In the genomic region with DNA sequence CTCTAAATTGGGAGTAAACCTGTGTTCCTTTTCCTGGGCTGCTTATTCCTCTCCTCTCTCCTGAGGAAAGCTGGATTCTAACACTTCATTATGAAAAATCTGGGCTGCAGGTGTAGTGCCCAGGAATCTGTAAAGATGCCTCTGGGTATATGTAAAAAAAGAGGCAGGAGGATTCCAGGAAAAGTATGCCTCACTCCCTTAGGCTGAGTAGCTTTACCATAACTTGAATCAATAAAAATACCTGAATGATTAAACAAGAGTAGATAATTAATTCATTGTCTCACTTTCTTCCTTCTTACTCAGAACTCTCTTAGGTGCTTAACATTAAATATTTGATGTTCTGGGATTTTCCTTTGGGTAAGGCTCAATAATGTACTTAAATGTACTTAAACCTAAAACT, we compare ENCODE assay signal across 21 cellular contexts.
"Had no signal": no experiment of that assay in that cellular context is flagged by ENCODE, and none has a peak within 500 bp of the region (broad histone marks: within the 10 kb centered on the region; RNA-seq: fewer than 3 reads in every experiment).

No MANE protein-coding gene starts in this region.

- H3K27me3 ChIP-seq: MG63 had no signal

- DNase-seq: KBM-7, MG63, NCI-H1092, NCI-H1105 treated with DMSO at 0.1 percent for 48 hours, NCI-H1417 treated with DMSO at 0.1 percent for 48 hours, NCI-H146, NCI-H1694 treated with DMSO at 0.1 percent for 48 hours, NCI-H1930, NCI-H2081, NCI-H2171, NCI-H226, NCI-H446, NCI-H510A, NCI-H524 treated with DMSO at 0.1 percent for 48 hours, NCI-H69, NCI-H774, SHP77, SK-N-SH, SW 1271 had no signal

- H3K4me3 ChIP-seq: MG63 had no signal

- H3K36me3 ChIP-seq: MG63 had no signal

- ATAC-seq: Panc1 had no signal

- H3K9me2 ChIP-seq: SK-N-SH had no signal

- H3K27ac ChIP-seq: RWPE1 had no signal

- H3K4me2 ChIP-seq: SK-N-SH had no signal

- H3K9me3 ChIP-seq: MG63, SK-N-SH had no signal

- H3K9ac ChIP-seq: SK-N-SH had no signal
